Comparison of ENCODE assay signal across 9 cellular contexts in genomic region chr17:81967533-81968395, GRCh38. TPM values are rescaled to one million over a fixed set of nuclear protein-coding genes. Genes with fewer than 3 reads are reported as not detected.
DNase-seq lines count a peak whose midpoint lies in the region; ATAC-seq and TF ChIP-seq lines count a peak whose summit lies in the region.
"Had no signal": no experiment of that assay in that cellular context is flagged by ENCODE, and none has a peak within 500 bp of the region (broad histone marks: within the 10 kb centered on the region; RNA-seq: fewer than 3 reads in every experiment).

No MANE protein-coding gene starts in this region.

- H3K4me3 Mint-ChIP-seq in activated CD4-positive, alpha-beta T cell treated with anti-CD3 and anti-CD28 coated beads, Interleukin-2, amount 10 ng/mL, durations not matched to agents 24 days and 14 days, result peak overlapping the region; percentile 72

- H3K4me1 Mint-ChIP-seq in activated CD4-positive, alpha-beta T cell treated with anti-CD3 and anti-CD28 coated beads, Interleukin-2, amount 10 ng/mL, durations not matched to agents 24 days and 14 days, result peaks cover 10% of the 10 kb centered on the region

- H3K4me1 ChIP-seq in right lobe of liver, result peaks cover 0 to 18% (median 7%) of the 10 kb centered on the region in 4 donors

- WGBS in right lobe of liver (ENCODE audit: insufficient coverage, low coverage, low lambda C conversion rate, missing lambda C conversion rate), result 8% methylated on average over 10 of the region's 36 CpGs

- H3K27ac ChIP-seq in cingulate gyrus (ENCODE audit: low read depth, low read length) (peak overlapping the region; percentile 54), right lobe of liver (peak overlapping the region in 1 of 3 donors; percentile 45)
- H3K27ac ChIP-seq: neutrophil had no signal

- H3K27ac Mint-ChIP-seq in activated CD4-positive, alpha-beta T cell treated with anti-CD3 and anti-CD28 coated beads, Interleukin-2, amount 10 ng/mL, durations not matched to agents 24 days and 14 days, result peak overlapping the region; percentile 80

- DNase-seq in NCI-H2029 (lab: John Stamatoyannopoulos, UW) (peak; percentile 35), NCI-H2029 treated with DMSO at 0.1 percent for 48 hours (lab: John Stamatoyannopoulos, UW) (no peak), NCI-H2171 (lab: John Stamatoyannopoulos, UW) (peak; percentile 88), right lobe of liver (peak; percentile 84 to 94 (median 93)), NCI-H2081 treated with DMSO at 0.1 percent for 48 hours (lab: John Stamatoyannopoulos, UW) (no peak)
- peak; percentile 96 for DNase-seq in activated CD4-positive, alpha-beta T cell treated with anti-CD3 and anti-CD28 coated beads, Interleukin-2, amount 10 ng/mL, durations not matched to agents 24 days and 14 days
- DNase-seq in stimulated activated CD4-positive, alpha-beta T cell treated with anti-CD3 and anti-CD28 coated beads, TNF-alpha, amount 100 ng/mL, for 24 hours (ENCODE audit: low read depth in 3 of 3), result peak; percentile 75 to 91 (median 76)

- no peaks in the 10 kb centered on the region for H3K36me3 Mint-ChIP-seq in activated CD4-positive, alpha-beta T cell treated with anti-CD3 and anti-CD28 coated beads, Interleukin-2, amount 10 ng/mL, durations not matched to agents 24 days and 14 days (ENCODE audit: low read depth)

- H3K4me3 ChIP-seq in right lobe of liver, result peak overlapping the region in 1 of 3 donors; percentile 19

- no peak for TF ChIP-seq POLR2A in right lobe of liver (IDR thresholded peaks at IDR 0.05)

- no peaks in the 10 kb centered on the region for H3K36me3 ChIP-seq in right lobe of liver
- H3K36me3 ChIP-seq: neutrophil had no signal

- no peak for TF ChIP-seq CTCF in right lobe of liver (IDR thresholded peaks at IDR 0.05)

- no peaks in the 10 kb centered on the region for H3K27me3 ChIP-seq in right lobe of liver

- H3K9me3 ChIP-seq in right lobe of liver, result no peaks in the 10 kb centered on the region
- H3K9me3 ChIP-seq: neutrophil had no signal

- peaks cover 23% of the 10 kb centered on the region for H3K27me3 Mint-ChIP-seq in activated CD4-positive, alpha-beta T cell treated with anti-CD3 and anti-CD28 coated beads, Interleukin-2, amount 10 ng/mL, durations not matched to agents 24 days and 14 days

- intact Hi-C loops in activated CD4-positive, alpha-beta T cell treated with anti-CD3 and anti-CD28 coated beads, Interleukin-2, amount 10 ng/mL, durations not matched to agents 24 days and 14 days (cut with micrococcal nuclease), result loop anchor here (1.0 kb wide), 1 partner anchor 10 kb away; the partner anchor contains the start of gene ASPSCR1
- intact Hi-C loops in right lobe of liver (cut with DNase I), result no loop called here

- H3K9me3 Mint-ChIP-seq in activated CD4-positive, alpha-beta T cell treated with anti-CD3 and anti-CD28 coated beads, Interleukin-2, amount 10 ng/mL, durations not matched to agents 24 days and 14 days, result no peaks in the 10 kb centered on the region

- ATAC-seq in right lobe of liver, result peak; percentile 85 to 89 (median 88)

RNA-seq across cellular contexts. Expression of gene NOTUM, which starts 6.8 kb away (rescaled TPM):
- 1.7 and 1.8 TPM in 2 replicates for total RNA-seq in activated CD4-positive, alpha-beta T cell treated with anti-CD3 and anti-CD28 coated beads, Interleukin-2, amount 10 ng/mL, durations not matched to agents 24 days and 14 days
- 1 to 10 TPM; 1.2 to 7.6 (median 3.0) TPM for total RNA-seq in right lobe of liver

RNA-seq across cellular contexts. Expression of gene ASPSCR1, which starts 9.7 kb away (rescaled TPM):
- total RNA-seq in activated CD4-positive, alpha-beta T cell treated with anti-CD3 and anti-CD28 coated beads, Interleukin-2, amount 10 ng/mL, durations not matched to agents 24 days and 14 days, result 35.1 and 37.3 TPM in 2 replicates
- 10 to 100 TPM; 24.4 to 55.6 (median 32.9) TPM for total RNA-seq in right lobe of liver

RNA-seq across cellular contexts. Expression of gene MYADML2, which starts 20.7 kb away (rescaled TPM):
- not detected in 2 replicates for total RNA-seq in activated CD4-positive, alpha-beta T cell treated with anti-CD3 and anti-CD28 coated beads, Interleukin-2, amount 10 ng/mL, durations not matched to agents 24 days and 14 days
- not detected for total RNA-seq in right lobe of liver

RNA-seq across cellular contexts. Expression of gene PYCR1, which starts 30.7 kb away (rescaled TPM):
- 136 and 138 TPM in 2 replicates for total RNA-seq in activated CD4-positive, alpha-beta T cell treated with anti-CD3 and anti-CD28 coated beads, Interleukin-2, amount 10 ng/mL, durations not matched to agents 24 days and 14 days
- total RNA-seq in right lobe of liver, result 10 to 100 TPM in 1 of 6 experiments, 1 to 10 TPM in 5; 3.2 to 10.6 (median 5.1) TPM

RNA-seq across cellular contexts. Expression of gene MAFG, which starts 40.2 kb away (rescaled TPM):
- total RNA-seq in activated CD4-positive, alpha-beta T cell treated with anti-CD3 and anti-CD28 coated beads, Interleukin-2, amount 10 ng/mL, durations not matched to agents 24 days and 14 days, result 32.5 and 33.3 TPM in 2 replicates
- 10 to 100 TPM in 2 of 6 experiments, 1 to 10 TPM in 4; 7.4 to 12.9 (median 9.2) TPM for total RNA-seq in right lobe of liver

Comparison
In these comparisons a context has a peak if more than half of its experiments do, and no peak if none do; other contexts are left out.
1. DNase-seq: peak in NCI-H2029 (single experiment), NCI-H2171 (single experiment), activated CD4-positive, alpha-beta T cell treated with anti-CD3 and anti-CD28 coated beads, Interleukin-2, amount 10 ng/mL, durations not matched to agents 24 days and 14 days (single experiment), right lobe of liver (3 of 3) and stimulated activated CD4-positive, alpha-beta T cell treated with anti-CD3 and anti-CD28 coated beads, TNF-alpha, amount 100 ng/mL, for 24 hours (3 of 3); none in NCI-H2029 treated with DMSO at 0.1 percent for 48 hours (single experiment) and NCI-H2081 treated with DMSO at 0.1 percent for 48 hours (single experiment).